Comparison of ENCODE assay signal across 20 cellular contexts in genomic region chr6:46367365-46367764, GRCh38.
"Had no signal": no experiment of that assay in that cellular context is flagged by ENCODE, and none has a peak within 500 bp of the region (broad histone marks: within the 10 kb centered on the region; RNA-seq: fewer than 3 reads in every experiment).

No MANE protein-coding gene starts in this region.

- H3K9me3 ChIP-seq: suprapubic skin had no signal

- FAIRE-seq: endothelial cell of umbilical vein had no signal

- H3K4me3 ChIP-seq: smooth muscle cell, suprapubic skin had no signal

- ATAC-seq: activated CD4-positive, CD25-positive, alpha-beta regulatory T cell treated with anti-CD3 and anti-CD28 coated beads, Interleukin-2, amount 50 U/mL, for 24 hours; activated T-helper 17 cell treated with anti-CD3 and anti-CD28 coated beads, Interleukin-2, amount 50 U/mL, for 72 hours; stimulated activated naive CD8-positive, alpha-beta T cell treated with anti-CD3 and anti-CD28 coated beads, Interleukin-15, Interleukin-2, amounts not matched to agents 100 U/mL and 50 U/mL, for 24 hours had no signal

- H3K9me3 Mint-ChIP-seq: activated T-helper 17 cell treated with anti-CD3 and anti-CD28 coated beads, Interleukin-2, amount 50 U/mL, for 72 hours; nephron progenitor cell had no signal

- H3K27ac ChIP-seq: suprapubic skin had no signal

- H3K4me1 Mint-ChIP-seq: activated T-helper 17 cell treated with anti-CD3 and anti-CD28 coated beads, Interleukin-2, amount 50 U/mL, for 72 hours had no signal

- H3K4me2 ChIP-seq: smooth muscle cell had no signal

- H3K27me3 ChIP-seq: suprapubic skin had no signal

- H3K4me1 ChIP-seq: suprapubic skin had no signal

- H3K36me3 ChIP-seq: suprapubic skin had no signal

- H3K27ac Mint-ChIP-seq: activated T-helper 17 cell treated with anti-CD3 and anti-CD28 coated beads, Interleukin-2, amount 50 U/mL, for 72 hours; nephron progenitor cell had no signal

- DNase-seq: activated naive CD4-positive, alpha-beta T cell treated with Interleukin-2 at 50 U/mL for 16 hours; activated T-cell treated with anti-CD3 and anti-CD28 coated beads for 4 hours; anterior cingulate cortex; cerebellar nuclear complex; effector CD8-positive, alpha-beta T cell; foreskin fibroblast; glutamatergic neuron; kidney glomerular epithelial cell; nephron progenitor cell; occipital lobe; stimulated activated CD4-positive, alpha-beta T cell treated with anti-CD3 and anti-CD28 coated beads, Interleukin-4, amount 100 ng/mL, for 4 hours; stimulated activated CD8-positive, alpha-beta memory T cell treated with anti-CD3 and anti-CD28 coated beads, Interleukin-4, amount 100 ng/mL, for 48 hours; stimulated activated naive CD8-positive, alpha-beta T cell treated with anti-CD3 and anti-CD28 coated beads, Interleukin-15, Interleukin-2, amounts not matched to agents 100 U/mL and 50 U/mL, for 24 hours; T-helper 9 cell; trophoblast cell had no signal

- H3K4me3 Mint-ChIP-seq: activated T-helper 17 cell treated with anti-CD3 and anti-CD28 coated beads, Interleukin-2, amount 50 U/mL, for 72 hours; nephron progenitor cell had no signal
